ENCODE assay signal across 8 cellular contexts in the genomic region with DNA sequence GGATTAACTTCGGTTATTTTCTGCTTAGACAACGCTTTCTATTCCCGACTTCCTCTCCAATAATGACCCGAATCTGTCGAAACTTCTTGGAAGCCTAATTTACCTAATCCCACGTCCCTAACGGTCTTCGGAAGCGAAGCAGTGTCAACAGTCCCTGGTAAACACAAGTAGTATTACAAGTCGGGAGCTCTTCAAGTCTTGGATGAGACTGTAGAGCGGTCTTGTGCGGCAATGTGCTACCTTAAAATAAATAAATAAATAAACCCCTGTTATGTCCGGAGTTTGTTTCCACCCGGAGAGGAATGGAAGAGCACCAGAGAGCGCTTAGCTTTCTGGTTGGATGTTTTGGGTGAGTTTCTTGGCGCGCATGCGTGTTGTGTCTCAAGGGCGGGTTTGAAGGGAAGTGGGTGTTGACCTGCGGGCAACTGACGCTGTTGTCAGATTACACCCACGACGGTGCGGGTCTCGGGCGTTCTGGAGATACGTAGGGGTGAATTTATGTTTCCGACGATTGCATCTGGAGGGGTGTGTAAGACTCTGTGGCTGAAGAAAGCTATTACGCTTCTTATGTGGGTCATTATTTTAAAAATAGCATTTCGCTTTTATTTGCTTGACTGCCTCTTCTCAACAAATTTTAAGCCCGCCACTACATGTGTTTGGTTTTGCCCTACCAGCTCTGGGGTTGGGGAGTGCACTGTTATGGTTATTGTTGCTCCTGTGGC.
DNase-seq lines count a peak whose midpoint lies in the region; ATAC-seq lines count a peak whose summit lies in the region.

A gene (plus strand): TSS at position 431 of the 722 bp plus-strand sequence. CDS start 546 bp downstream, outside the sequence.
A gene with protein sequence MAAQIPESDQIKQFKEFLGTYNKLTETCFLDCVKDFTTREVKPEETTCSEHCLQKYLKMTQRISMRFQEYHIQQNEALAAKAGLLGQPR (minus strand): TSS at position 243 of the 722 bp plus-strand sequence. CDS start 15,586 bp downstream, outside the sequence.

- DNase-seq in AG08396 (ENCODE audit: low spot score) (peak; percentile 96), NCI-H345 treated with DMSO at 0.1 percent for 48 hours (lab: John Stamatoyannopoulos, UW; ENCODE audit: unreplicated experiment) (peak; percentile 97), iris pigment epithelial cell (ENCODE audit: low read depth) (peak; percentile 98)
- peak; percentile 83 to 89 (median 86) for DNase-seq in activated CD4-positive, CD25-positive, alpha-beta regulatory T cell (lab: John Stamatoyannopoulos, UW)
- peak; percentile 98 for DNase-seq in central memory CD4-positive, alpha-beta T cell
- DNase-seq in stimulated activated CD4-positive, alpha-beta T cell treated with anti-CD3 and anti-CD28 coated beads, Interleukin-12 subunit alpha, Interleukin-12 subunit beta, amount 100 ng/mL, for 24 hours (ENCODE audit: low read depth in 2 of 2), result peak; percentile 91 to 93

- ATAC-seq in GM19023 (IDR thresholded peaks at IDR 0.05; ENCODE audit: unreplicated experiment) (peak; percentile 92), HG03280 (IDR thresholded peaks at IDR 0.05; ENCODE audit: unreplicated experiment) (peak; percentile 91)

Comparison
In these comparisons a context has a peak if more than half of its experiments do, and no peak if none do; other contexts are left out.
1. Peak in every context shown above with its lines: DNase-seq and ATAC-seq.